In the genomic region with DNA sequence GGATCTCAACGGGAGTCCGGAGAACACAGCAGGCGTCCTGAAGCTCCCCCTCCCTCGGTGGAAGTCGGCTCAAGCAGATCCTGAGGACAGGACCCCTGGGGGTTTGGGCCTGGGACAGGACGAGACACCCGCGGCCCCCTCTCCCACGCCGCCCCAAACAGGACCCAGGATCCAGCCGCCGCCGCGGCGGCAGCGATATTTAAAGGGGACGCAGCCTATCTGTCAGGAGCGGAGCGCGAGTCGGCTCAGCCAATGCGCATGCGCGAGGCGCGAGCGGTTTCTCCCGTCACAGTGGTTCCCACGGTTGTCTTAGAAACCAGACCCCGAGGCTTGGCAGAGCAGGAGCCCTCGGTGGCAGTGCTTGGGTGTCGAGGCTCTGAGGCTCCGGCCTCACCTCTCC, we compare ENCODE assay signal across 8 cellular contexts.
A peak's percentile ranks its signal among the peaks of the same experiment; 100 is the strongest.
DNase-seq lines count a peak whose midpoint lies in the region; ATAC-seq lines count a peak whose summit lies in the region.
"Not testable (repeated sequence)": the region's sequence is repeated elsewhere in the genome, so short reads cannot be mapped to it uniquely, and the experiment has no call there.

No MANE protein-coding gene starts in this region.

- ATAC-seq in GM18868 (IDR thresholded peaks at IDR 0.05; ENCODE audit: unreplicated experiment) (peak; percentile 69), GM19468 (IDR thresholded peaks at IDR 0.05; ENCODE audit: extremely low read depth, unreplicated experiment) (peak; percentile 28), HG02571 (IDR thresholded peaks at IDR 0.05; ENCODE audit: unreplicated experiment) (peak; percentile 76), HG03060 (IDR thresholded peaks at IDR 0.05; ENCODE audit: low read depth, unreplicated experiment) (peak; percentile 41), HG03571 (IDR thresholded peaks at IDR 0.05; ENCODE audit: unreplicated experiment) (peak; percentile 47), left colon (peak; percentile 80)
- ATAC-seq in activated naive CD4-positive, alpha-beta T cell treated with anti-CD3 and anti-CD28 coated beads, Interleukin-2, amount 50 U/mL, for 72 hours = peak; percentile 70 to 84
- peak; percentile 60 to 75 for ATAC-seq in stimulated activated naive B cell treated with anti-CD40 and anti-IgM and Interleukin-4, amounts not matched to agents 10 μg/mL and 1 μg/mL and 100 μg/mL, for 72 hours (replicated peaks)

- not testable (repeated sequence) for H3K27me3 Mint-ChIP-seq in stimulated activated naive B cell treated with anti-CD40 and anti-IgM and Interleukin-4, amounts not matched to agents 10 μg/mL and 1 μg/mL and 100 μg/mL, for 72 hours

- not testable (repeated sequence) for H3K4me3 Mint-ChIP-seq in stimulated activated naive B cell treated with anti-CD40 and anti-IgM and Interleukin-4, amounts not matched to agents 10 μg/mL and 1 μg/mL and 100 μg/mL, for 72 hours

- not testable (repeated sequence) for H3K27ac Mint-ChIP-seq in activated naive CD4-positive, alpha-beta T cell treated with anti-CD3 and anti-CD28 coated beads, Interleukin-2, amount 50 U/mL, for 72 hours; stimulated activated naive B cell treated with anti-CD40 and anti-IgM and Interleukin-4, amounts not matched to agents 10 μg/mL and 1 μg/mL and 100 μg/mL, for 72 hours

- not testable (repeated sequence) for H3K4me1 Mint-ChIP-seq in stimulated activated naive B cell treated with anti-CD40 and anti-IgM and Interleukin-4, amounts not matched to agents 10 μg/mL and 1 μg/mL and 100 μg/mL, for 72 hours

- DNase-seq in activated naive CD4-positive, alpha-beta T cell treated with anti-CD3 and anti-CD28 coated beads, Interleukin-2, amount 50 U/mL, for 72 hours (ENCODE audit: low spot score in 2 of 2); left colon; stimulated activated naive B cell treated with anti-CD40 and anti-IgM and Interleukin-4, amounts not matched to agents 10 μg/mL and 1 μg/mL and 100 μg/mL, for 72 hours: not testable (repeated sequence)

- intact Hi-C loops in left colon (cut with DNase I, micrococcal nuclease) = not testable (repeated sequence)

- H3K36me3 Mint-ChIP-seq in activated naive CD4-positive, alpha-beta T cell treated with anti-CD3 and anti-CD28 coated beads, Interleukin-2, amount 50 U/mL, for 72 hours; stimulated activated naive B cell treated with anti-CD40 and anti-IgM and Interleukin-4, amounts not matched to agents 10 μg/mL and 1 μg/mL and 100 μg/mL, for 72 hours: not testable (repeated sequence)

- not testable (repeated sequence) for H3K9me3 Mint-ChIP-seq in activated naive CD4-positive, alpha-beta T cell treated with anti-CD3 and anti-CD28 coated beads, Interleukin-2, amount 50 U/mL, for 72 hours; stimulated activated naive B cell treated with anti-CD40 and anti-IgM and Interleukin-4, amounts not matched to agents 10 μg/mL and 1 μg/mL and 100 μg/mL, for 72 hours

Comparison
In these comparisons a context has a peak if more than half of its experiments do, and no peak if none do; other contexts are left out.
1. ATAC-seq: peak in every context shown above with its lines; median percentile 80 in left colon; 77 in activated naive CD4-positive, alpha-beta T cell treated with anti-CD3 and anti-CD28 coated beads, Interleukin-2, amount 50 U/mL, for 72 hours; 76 in HG02571; 69 in GM18868; 68 in stimulated activated naive B cell treated with anti-CD40 and anti-IgM and Interleukin-4, amounts not matched to agents 10 μg/mL and 1 μg/mL and 100 μg/mL, for 72 hours; 47 in HG03571; 41 in HG03060; 28 in GM19468.